Comparison of ENCODE assay signal across 21 cellular contexts in the genomic region with DNA sequence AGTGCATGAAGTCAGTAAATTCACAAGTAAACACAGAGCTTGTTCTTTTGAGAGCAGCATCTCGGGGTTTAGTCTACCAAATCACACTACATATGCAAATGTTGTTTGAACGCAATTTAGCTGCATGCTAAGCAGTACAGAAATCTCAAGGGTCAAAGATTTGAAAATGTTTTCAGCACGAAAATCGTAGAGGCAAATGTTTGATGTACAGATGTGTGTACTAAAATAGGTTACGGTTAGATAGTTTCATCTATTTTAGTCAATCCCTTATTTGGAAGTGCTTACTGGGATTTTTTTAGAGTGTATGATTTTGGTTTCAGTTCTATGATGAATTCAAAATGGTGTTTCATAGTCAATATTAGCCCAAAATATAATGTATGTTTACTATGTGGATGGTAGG.
DNase-seq lines count a peak whose midpoint lies in the region; ATAC-seq and TF ChIP-seq lines count a peak whose summit lies in the region.
"Had no signal": no experiment of that assay in that cellular context is flagged by ENCODE, and none has a peak within 500 bp of the region (broad histone marks: within the 10 kb centered on the region; RNA-seq: fewer than 3 reads in every experiment).

No MANE protein-coding gene starts in this region.

- H3K79me2 ChIP-seq in GM23338 (replicated peaks; ENCODE audit: insufficient read depth): no peaks in the 10 kb centered on the region
- H3K79me2 ChIP-seq: parathyroid adenoma had no signal

- peak; percentile 45 for ATAC-seq in GM18520 (IDR thresholded peaks at IDR 0.05; ENCODE audit: unreplicated experiment)
- no peak for ATAC-seq in GM23338
- peak; percentile 68 for ATAC-seq in HG03354 (IDR thresholded peaks at IDR 0.05; ENCODE audit: poor library complexity, severe bottlenecking, unreplicated experiment)
- peak; percentile 42 to 52 for ATAC-seq in naive B cell (ENCODE audit: low read depth in 2 of 2)
- ATAC-seq in GM21381 (IDR thresholded peaks at IDR 0.05; ENCODE audit: unreplicated experiment): no peak
- ATAC-seq: naive thymus-derived CD4-positive, alpha-beta T cell had no signal

- no peak overlapping the region for H3K4me3 ChIP-seq in GM23338
- H3K4me3 ChIP-seq: Peyer's patch, thoracic aorta had no signal

- H3K4me1 Mint-ChIP-seq in GM23338 (no peaks in the 10 kb centered on the region), naive B cell (peaks cover 0 to 11% (median 5%) of the 10 kb centered on the region in 3 donors)
- H3K4me1 Mint-ChIP-seq: activated CD4-positive, alpha-beta T cell treated with anti-CD3 and anti-CD28 coated beads, Interleukin-2, amount 10 ng/mL, durations not matched to agents 24 days and 14 days; activated naive CD4-positive, alpha-beta T cell treated with anti-CD3 and anti-CD28 coated beads, Interleukin-2, amount 50 U/mL, for 24 hours; IgD-negative memory B cell had no signal

- H3K36me3 Mint-ChIP-seq in GM23338 (ENCODE audit: low read depth) (no peaks in the 10 kb centered on the region), naive B cell (no peaks in the 10 kb centered on the region)
- H3K36me3 Mint-ChIP-seq: activated naive CD4-positive, alpha-beta T cell treated with anti-CD3 and anti-CD28 coated beads, Interleukin-2, amount 50 U/mL, for 24 hours; IgD-negative memory B cell; naive thymus-derived CD4-positive, alpha-beta T cell had no signal

- no peak overlapping the region for H3K27ac ChIP-seq in GM23338 (ENCODE audit: low read depth)
- H3K27ac ChIP-seq: HL-60, parathyroid adenoma, Peyer's patch, thoracic aorta had no signal

- H3K4me3 Mint-ChIP-seq in GM23338 (no peak overlapping the region), naive B cell (peak overlapping the region; percentile 17 to 79 (median 67))
- H3K4me3 Mint-ChIP-seq: activated CD4-positive, alpha-beta T cell treated with anti-CD3 and anti-CD28 coated beads, Interleukin-2, amount 10 ng/mL, durations not matched to agents 24 days and 14 days; activated naive CD4-positive, alpha-beta T cell treated with anti-CD3 and anti-CD28 coated beads, Interleukin-2, amount 50 U/mL, for 24 hours; naive thymus-derived CD4-positive, alpha-beta T cell had no signal

- H3K4me1 ChIP-seq in GM23338 (ENCODE audit: insufficient read depth): no peaks in the 10 kb centered on the region
- H3K4me1 ChIP-seq: parathyroid adenoma, Peyer's patch had no signal

- no peaks in the 10 kb centered on the region for H3K36me3 ChIP-seq in GM23338 (ENCODE audit: insufficient read depth)
- H3K36me3 ChIP-seq: Peyer's patch, thoracic aorta had no signal

- H3K27me3 Mint-ChIP-seq in GM23338 (ENCODE audit: insufficient read depth, low read depth, poor library complexity): no peaks in the 10 kb centered on the region
- H3K27me3 Mint-ChIP-seq in naive B cell: no peaks in the 10 kb centered on the region
- H3K27me3 Mint-ChIP-seq: activated CD4-positive, alpha-beta T cell treated with anti-CD3 and anti-CD28 coated beads, Interleukin-2, amount 10 ng/mL, durations not matched to agents 24 days and 14 days; activated naive CD4-positive, alpha-beta T cell treated with anti-CD3 and anti-CD28 coated beads, Interleukin-2, amount 50 U/mL, for 24 hours; IgD-negative memory B cell; naive thymus-derived CD4-positive, alpha-beta T cell had no signal

- peak overlapping the region; percentile 52 for H2AFZ ChIP-seq in GM23338
- H2AFZ ChIP-seq: parathyroid adenoma had no signal

- no peaks in the 10 kb centered on the region for H3K9me2 ChIP-seq in GM23338 (ENCODE audit: insufficient read depth)

- no peaks in the 10 kb centered on the region for H3K27me3 ChIP-seq in GM23338 (ENCODE audit: insufficient read depth)
- H3K27me3 ChIP-seq: Peyer's patch had no signal

- no peak overlapping the region for H3K4me2 ChIP-seq in GM23338

- TF ChIP-seq CTCF in GM23338 (conservative IDR thresholded peaks at IDR 0.05; ENCODE audit: low read depth in 2 of 2): no peak

- no peaks in the 10 kb centered on the region for H4K20me1 ChIP-seq in GM23338 (replicated peaks; ENCODE audit: insufficient read depth)

- H3K27ac Mint-ChIP-seq in GM23338: no peak overlapping the region
- H3K27ac Mint-ChIP-seq in naive B cell: peak overlapping the region in 5 of 6 donors; percentile 0 to 39 (median 16)
- H3K27ac Mint-ChIP-seq: activated CD4-positive, alpha-beta T cell treated with anti-CD3 and anti-CD28 coated beads, Interleukin-2, amount 10 ng/mL, durations not matched to agents 24 days and 14 days; activated naive CD4-positive, alpha-beta T cell treated with anti-CD3 and anti-CD28 coated beads, Interleukin-2, amount 50 U/mL, for 24 hours; IgD-negative memory B cell; naive thymus-derived CD4-positive, alpha-beta T cell had no signal

- H3K9me3 Mint-ChIP-seq in GM23338 (no peaks in the 10 kb centered on the region), naive B cell (no peaks in the 10 kb centered on the region)
- H3K9me3 Mint-ChIP-seq: activated CD4-positive, alpha-beta T cell treated with anti-CD3 and anti-CD28 coated beads, Interleukin-2, amount 10 ng/mL, durations not matched to agents 24 days and 14 days had no signal

- DNase-seq in GM23338 (ENCODE audit: low spot score) (no peak), naive B cell (peak; percentile 11), NCI-H2107 (lab: John Stamatoyannopoulos, UW) (no peak), SIG-M5 treated with dmso at 0.1 percent for 504 hours (lab: John Stamatoyannopoulos, UW; ENCODE audit: unreplicated experiment) (no peak)
- DNase-seq: activated CD4-positive, alpha-beta T cell treated with anti-CD3 and anti-CD28 coated beads, Interleukin-2, amount 10 ng/mL, durations not matched to agents 24 days and 14 days; activated T-cell treated with anti-CD3 and anti-CD28 coated beads for 4 hours; AML-193; H7; naive thymus-derived CD4-positive, alpha-beta T cell; NCI-H1048; NCI-H748 treated with DMSO at 0.1 percent for 48 hours; Peyer's patch; small intestine had no signal

- H3F3A ChIP-seq in GM23338 (replicated peaks; ENCODE audit: low read depth): no peaks in the 10 kb centered on the region

TF ChIP-seq in GM23338, 12 proteins besides CTCF, POLR2A, EP300 and RAD21:
- no peak for TF ChIP-seq POLR2AphosphoS5 (IDR thresholded peaks at IDR 0.05; ENCODE audit: low read depth)
- no peak for TF ChIP-seq EZH2phosphoT487 (IDR thresholded peaks at IDR 0.05; ENCODE audit: unreplicated experiment)
TF ChIP-seq in GM23338: peak in this region for 0.

Comparison
In these comparisons a context has a peak if more than half of its experiments do, and no peak if none do; other contexts are left out.
1. ATAC-seq: peak in GM18520 (single experiment), HG03354 (single experiment) and naive B cell (2 of 2); none in GM23338 (single experiment) and GM21381 (single experiment).